In the genomic region with DNA sequence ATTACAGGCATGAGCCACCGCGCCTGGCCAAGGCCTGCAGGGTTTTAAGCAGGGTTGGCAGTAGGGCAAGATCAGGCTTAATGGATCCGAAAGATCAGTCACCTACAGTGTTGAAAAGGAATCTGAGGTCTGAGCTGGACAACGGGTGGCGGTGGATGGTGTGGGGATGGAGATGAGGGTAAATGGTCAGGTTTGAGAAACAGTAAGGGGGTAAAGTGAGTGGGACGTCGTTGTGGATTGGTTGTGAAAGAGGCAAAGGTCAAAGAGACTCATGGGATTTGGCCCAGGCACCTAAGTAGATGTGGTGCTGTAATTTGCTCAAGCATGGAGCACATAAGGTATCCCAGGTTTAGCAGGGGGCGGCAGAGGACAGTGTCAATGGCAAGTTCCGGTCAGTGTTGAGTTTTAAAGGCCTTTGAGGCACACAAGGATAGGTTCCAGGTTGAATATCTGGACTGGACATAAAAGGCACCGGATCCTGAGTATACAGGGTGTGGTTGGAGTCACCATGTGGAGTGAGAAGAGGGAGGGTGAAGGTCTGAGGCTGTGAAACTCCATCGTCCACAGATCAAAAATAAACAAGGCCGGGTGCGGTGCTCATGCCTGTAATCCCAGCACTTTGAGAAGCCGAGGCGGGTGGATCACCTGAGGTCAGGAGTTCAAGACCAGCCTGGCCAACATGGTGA, we compare ENCODE assay signal across 8 cellular contexts. TPM values are rescaled to one million over a fixed set of nuclear protein-coding genes. Genes with fewer than 3 reads are reported as not detected.
DNase-seq lines count a peak whose midpoint lies in the region; ATAC-seq and TF ChIP-seq lines count a peak whose summit lies in the region.

No MANE protein-coding gene starts in this region.

- H3K79me2 ChIP-seq in smooth muscle cell (ENCODE audit: low read depth): peaks cover 25% of the 10 kb centered on the region

- 85% methylated on average over 15 of the region's 15 CpGs for WGBS in smooth muscle cell (ENCODE audit: low lambda C conversion rate)

- H3K4me2 ChIP-seq in BLaER1 treated with 17β-estradiol and CSF1 and Interleukin-3, amounts not matched to agents 10 nM and 100 nM: peak overlapping the region; percentile 91 to 99 (median 97)
- H3K4me2 ChIP-seq in smooth muscle cell: no peak overlapping the region

- peak overlapping the region; percentile 41 for H3K4me3 Mint-ChIP-seq in central memory CD8-positive, alpha-beta T cell
- H3K4me3 Mint-ChIP-seq in naive thymus-derived CD4-positive, alpha-beta T cell: peak overlapping the region; percentile 46 to 90 (median 83)

- H4K20me1 ChIP-seq in BLaER1 treated with 17β-estradiol and CSF1 and Interleukin-3, amounts not matched to agents 10 nM and 100 nM: peaks cover 0 to 8% (median 0%) of the 10 kb centered on the region in 11 experiments; a peak in 1 of 22 replicates
- H4K20me1 ChIP-seq in smooth muscle cell (ENCODE audit: low read depth): no peaks in the 10 kb centered on the region

- peaks cover 2% of the 10 kb centered on the region for H3K36me3 Mint-ChIP-seq in central memory CD8-positive, alpha-beta T cell (ENCODE audit: insufficient read depth)
- H3K36me3 Mint-ChIP-seq in naive thymus-derived CD4-positive, alpha-beta T cell: no peaks in the 10 kb centered on the region

- peak overlapping the region in 8 of 11 experiments; percentile 82 to 93 (median 90); a peak in 10 of 22 replicates for H3K27ac ChIP-seq in BLaER1 treated with 17β-estradiol and CSF1 and Interleukin-3, amounts not matched to agents 10 nM and 100 nM
- peak overlapping the region; percentile 93 for H3K27ac ChIP-seq in HUES48 (ENCODE audit: low read depth, low read length)
- H3K27ac ChIP-seq in naive thymus-derived CD4-positive, alpha-beta T cell (ENCODE audit: low read depth, low read length): no peak overlapping the region
- no peak overlapping the region for H3K27ac ChIP-seq in smooth muscle cell (ENCODE audit: low read depth)

- ATAC-seq in central memory CD8-positive, alpha-beta T cell (replicated peaks; ENCODE audit: extremely low read depth, poor library complexity, severe bottlenecking): no peak
- ATAC-seq in naive thymus-derived CD4-positive, alpha-beta T cell: no peak
- ATAC-seq in GM19452 (IDR thresholded peaks at IDR 0.05; ENCODE audit: unreplicated experiment): no peak

- peak overlapping the region in 4 of 11 experiments; percentile 85 to 89 (median 88); a peak in 4 of 22 replicates for H3K9ac ChIP-seq in BLaER1 treated with 17β-estradiol and CSF1 and Interleukin-3, amounts not matched to agents 10 nM and 100 nM
- H3K9ac ChIP-seq in HUES48 (ENCODE audit: low read depth, low read length) (no peak overlapping the region), smooth muscle cell (ENCODE audit: low read depth) (no peak overlapping the region)

- no peak overlapping the region for H3K27ac Mint-ChIP-seq in central memory CD8-positive, alpha-beta T cell (ENCODE audit: low read depth)
- H3K27ac Mint-ChIP-seq in naive thymus-derived CD4-positive, alpha-beta T cell: peak overlapping the region; percentile 1 to 93 (median 89)

- H2AFZ ChIP-seq in smooth muscle cell (ENCODE audit: low read depth): no peak overlapping the region

- TF ChIP-seq CTCF in smooth muscle cell (IDR thresholded peaks at IDR 0.05; ENCODE audit: borderline replicate concordance, insufficient read depth, poor library complexity, severe bottlenecking): no peak

- CTCF ChIA-PET in naive thymus-derived CD4-positive, alpha-beta T cell (lab: Charles Lee): no interaction called here

- H3K4me3 ChIP-seq in BLaER1 treated with 17β-estradiol and CSF1 and Interleukin-3, amounts not matched to agents 10 nM and 100 nM: peak overlapping the region in 6 of 10 experiments; percentile 60 to 76 (median 67); a peak in 6 of 20 replicates
- H3K4me3 ChIP-seq in HUES48 (ENCODE audit: low read depth, low read length) (no peak overlapping the region), smooth muscle cell (no peak overlapping the region)
- no peak overlapping the region for H3K4me3 ChIP-seq in naive thymus-derived CD4-positive, alpha-beta T cell (ENCODE audit: low read length)

- no peaks in the 10 kb centered on the region for H3K27me3 Mint-ChIP-seq in central memory CD8-positive, alpha-beta T cell
- H3K27me3 Mint-ChIP-seq in naive thymus-derived CD4-positive, alpha-beta T cell: peaks cover 0 to 3% (median 0%) of the 10 kb centered on the region in 5 donors

- peaks cover 23% of the 10 kb centered on the region for H3K4me1 Mint-ChIP-seq in central memory CD8-positive, alpha-beta T cell
- H3K4me1 Mint-ChIP-seq in naive thymus-derived CD4-positive, alpha-beta T cell: peaks cover 48 to 66% (median 53%) of the 10 kb centered on the region in 7 donors

- POLR2A ChIA-PET in naive thymus-derived CD4-positive, alpha-beta T cell (lab: Charles Lee): interaction anchor here (1.1 to 3.4 kb wide), 7 partner anchors 10 to 39 kb away, joined by 3 to 20 read pairs (median 7); a partner anchor contains a TSS

- no peaks in the 10 kb centered on the region for H3K9me3 Mint-ChIP-seq in central memory CD8-positive, alpha-beta T cell
- peaks cover 0 to 2% (median 0%) of the 10 kb centered on the region in 11 donors for H3K9me3 Mint-ChIP-seq in naive thymus-derived CD4-positive, alpha-beta T cell

- intact Hi-C loops in naive thymus-derived CD4-positive, alpha-beta T cell (cut with micrococcal nuclease): loop anchor here in 1 of 2 donors (2.0 to 5.0 kb wide), 3 partner anchors 22 to 52 kb away; a partner anchor contains a TSS

- H3K9me3 ChIP-seq in BLaER1 treated with 17β-estradiol and CSF1 and Interleukin-3, amounts not matched to agents 10 nM and 100 nM (replicated peaks in 1 of 11): no peaks in the 10 kb centered on the region
- H3K9me3 ChIP-seq in HUES48 (ENCODE audit: control insufficient read depth, insufficient read depth, low read length): no peaks in the 10 kb centered on the region
- H3K9me3 ChIP-seq in naive thymus-derived CD4-positive, alpha-beta T cell (ENCODE audit: control insufficient read depth in 2 of 3, low read length in 3 of 3): no peaks in the 10 kb centered on the region
- no peaks in the 10 kb centered on the region for H3K9me3 ChIP-seq in smooth muscle cell (replicated peaks; ENCODE audit: low read depth)

- H3K4me1 ChIP-seq in BLaER1 treated with 17β-estradiol and CSF1 and Interleukin-3, amounts not matched to agents 10 nM and 100 nM: peaks cover 43 to 95% (median 75%) of the 10 kb centered on the region in 10 experiments
- H3K4me1 ChIP-seq in HUES48 (ENCODE audit: control insufficient read depth, insufficient read depth, low read length) (peaks cover 26% of the 10 kb centered on the region), smooth muscle cell (ENCODE audit: low read depth) (peaks cover 23% of the 10 kb centered on the region)
- peaks cover 6 to 29% of the 10 kb centered on the region in 2 donors for H3K4me1 ChIP-seq in naive thymus-derived CD4-positive, alpha-beta T cell (ENCODE audit: control insufficient read depth in 2 of 2, insufficient read depth in 2 of 2, low read length in 2 of 2)

- peaks cover 0 to 5% (median 0%) of the 10 kb centered on the region in 11 experiments; a peak in 2 of 22 replicates for H3K27me3 ChIP-seq in BLaER1 treated with 17β-estradiol and CSF1 and Interleukin-3, amounts not matched to agents 10 nM and 100 nM
- no peaks in the 10 kb centered on the region for H3K27me3 ChIP-seq in HUES48 (ENCODE audit: control insufficient read depth, insufficient read depth, low read length)
- no peaks in the 10 kb centered on the region for H3K27me3 ChIP-seq in naive thymus-derived CD4-positive, alpha-beta T cell (ENCODE audit: control insufficient read depth in 2 of 2, insufficient read depth in 2 of 2, low read length in 2 of 2)
- H3K27me3 ChIP-seq in smooth muscle cell (ENCODE audit: low read depth): no peaks in the 10 kb centered on the region

- no peaks in the 10 kb centered on the region for H3K36me3 ChIP-seq in BLaER1 treated with 17β-estradiol and CSF1 and Interleukin-3, amounts not matched to agents 10 nM and 100 nM
- H3K36me3 ChIP-seq in HUES48 (ENCODE audit: control insufficient read depth, insufficient read depth, low read length) (no peaks in the 10 kb centered on the region), smooth muscle cell (ENCODE audit: low read depth) (no peaks in the 10 kb centered on the region)
- H3K36me3 ChIP-seq in naive thymus-derived CD4-positive, alpha-beta T cell (ENCODE audit: control insufficient read depth in 2 of 3, insufficient read depth in 3 of 3, low read length in 3 of 3): no peaks in the 10 kb centered on the region

- H3F3A ChIP-seq in smooth muscle cell (ENCODE audit: low read depth): peaks cover 10% of the 10 kb centered on the region

- DNase-seq in central memory CD8-positive, alpha-beta T cell (ENCODE audit: low spot score in 2 of 2): no peak
- no peak for DNase-seq in naive thymus-derived CD4-positive, alpha-beta T cell
- DNase-seq in smooth muscle cell (lab: John Stamatoyannopoulos, UW; ENCODE audit: unreplicated experiment): no peak
- no peak for DNase-seq in activated CD8-positive, alpha-beta memory T cell treated with anti-CD3 and anti-CD28 coated beads, Interleukin-2, amount 50 U/mL, for 4 hours
- no peak for DNase-seq in NCI-H2196 treated with DMSO at 0.1 percent for 48 hours (lab: John Stamatoyannopoulos, UW; ENCODE audit: unreplicated experiment)

RNA-seq across cellular contexts. Expression of a gene that starts 1.1 kb away (rescaled TPM):
- total RNA-seq in naive thymus-derived CD4-positive, alpha-beta T cell: 10 to 100 TPM in 4 of 5 experiments, 1 to 10 TPM in 1; 9.2 to 26.3 (median 24.5) TPM
- 1 to 10 TPM; 5.9 to 7.6 TPM for polyA plus RNA-seq in naive thymus-derived CD4-positive, alpha-beta T cell
- total RNA-seq in smooth muscle cell: 11.1 and 17.1 TPM in 2 replicates
- polyA plus RNA-seq in smooth muscle cell: 19.5 and 22.0 TPM in 2 replicates

RNA-seq across cellular contexts. Expression of a gene that starts 23.1 kb away (rescaled TPM):
- 10 to 100 TPM in 4 of 5 experiments, 1 to 10 TPM in 1; 5.8 to 18.9 (median 17.8) TPM for total RNA-seq in naive thymus-derived CD4-positive, alpha-beta T cell
- 1 to 10 TPM; 1.8 to 4.4 TPM for polyA plus RNA-seq in naive thymus-derived CD4-positive, alpha-beta T cell
- 3.0 and 6.8 TPM in 2 replicates for total RNA-seq in smooth muscle cell
- 1.8 and 3.5 TPM in 2 replicates for polyA plus RNA-seq in smooth muscle cell

RNA-seq across cellular contexts. Expression of a gene that starts 39.6 kb away (rescaled TPM):
- total RNA-seq in naive thymus-derived CD4-positive, alpha-beta T cell: 10 to 100 TPM; 19.5 to 35.7 (median 23.0) TPM
- polyA plus RNA-seq in naive thymus-derived CD4-positive, alpha-beta T cell: 1 to 10 TPM; 4.8 to 8.7 TPM
- 18.2 and 27.3 TPM in 2 replicates for total RNA-seq in smooth muscle cell
- 11.1 and 12.7 TPM in 2 replicates for polyA plus RNA-seq in smooth muscle cell

RNA-seq across cellular contexts. Expression of a gene that starts 39.9 kb away (rescaled TPM):
- 100 to 1,000 TPM; 113 to 195 (median 161) TPM for total RNA-seq in naive thymus-derived CD4-positive, alpha-beta T cell
- polyA plus RNA-seq in naive thymus-derived CD4-positive, alpha-beta T cell: 100 to 1,000 TPM; 362 to 478 TPM
- 233 and 309 TPM in 2 replicates for total RNA-seq in smooth muscle cell
- polyA plus RNA-seq in smooth muscle cell: 318 and 321 TPM in 2 replicates

RNA-seq across cellular contexts. Expression of a gene that starts 44.9 kb away (rescaled TPM):
- total RNA-seq in naive thymus-derived CD4-positive, alpha-beta T cell: 10 to 100 TPM; 23.4 to 54.8 (median 37.5) TPM
- 10 to 100 TPM; 31.1 to 33.1 TPM for polyA plus RNA-seq in naive thymus-derived CD4-positive, alpha-beta T cell
- 25.8 and 39.9 TPM in 2 replicates for total RNA-seq in smooth muscle cell
- 46.8 and 53.5 TPM in 2 replicates for polyA plus RNA-seq in smooth muscle cell

Comparison
In these comparisons a context has a peak if more than half of its experiments do, and no peak if none do; other contexts are left out.
1. H3K27ac ChIP-seq: peak in BLaER1 treated with 17β-estradiol and CSF1 and Interleukin-3, amounts not matched to agents 10 nM and 100 nM (8 of 11) and HUES48 (single experiment); none in naive thymus-derived CD4-positive, alpha-beta T cell (single experiment) and smooth muscle cell (single experiment).
2. H3K4me3 ChIP-seq: peak in BLaER1 treated with 17β-estradiol and CSF1 and Interleukin-3, amounts not matched to agents 10 nM and 100 nM (6 of 10); none in HUES48 (single experiment), naive thymus-derived CD4-positive, alpha-beta T cell (single experiment) and smooth muscle cell (single experiment).